ENCODE assay signal across 34 cellular contexts in genomic region chr2:38909872-38910271, GRCh38. TPM values are rescaled to one million over a fixed set of nuclear protein-coding genes. Genes with fewer than 3 reads are reported as not detected.
"Had no signal": no experiment of that assay in that cellular context is flagged by ENCODE, and none has a peak within 500 bp of the region (broad histone marks: within the 10 kb centered on the region; RNA-seq: fewer than 3 reads in every experiment).

No MANE protein-coding gene starts in this region.

- H3K27ac ChIP-seq: breast epithelium, coronary artery, dorsolateral prefrontal cortex, epithelial cell of prostate, esophagus squamous epithelium, gastroesophageal sphincter, heart right ventricle, VCaP had no signal

- H3K4me3 ChIP-seq: adrenal gland, breast epithelium, coronary artery, dorsolateral prefrontal cortex, esophagus squamous epithelium, gastroesophageal sphincter, heart right ventricle had no signal

- H3K36me3 ChIP-seq: adrenal gland, breast epithelium, esophagus squamous epithelium, gastroesophageal sphincter, heart right ventricle had no signal

- H3K4me3 Mint-ChIP-seq: activated CD4-positive, alpha-beta T cell treated with anti-CD3 and anti-CD28 coated beads, Interleukin-2, amount 10 ng/mL, durations not matched to agents 7 days and 5 days; activated CD8-positive, alpha-beta memory T cell treated with anti-CD3 and anti-CD28 coated beads, Interleukin-2, amount 10 ng/mL, durations not matched to agents 7 days and 5 days; activated CD8-positive, alpha-beta T cell treated with anti-CD3 and anti-CD28 coated beads, Interleukin-2, amount 10 ng/mL, durations not matched to agents 7 days and 5 days; activated naive CD4-positive, alpha-beta T cell treated with anti-CD3 and anti-CD28 coated beads for 36 hours; activated naive CD4-positive, alpha-beta T cell treated with anti-CD3 and anti-CD28 coated beads, Interleukin-2, amount 50 U/mL, for 24 hours; activated naive CD8-positive, alpha-beta T cell treated with anti-CD3 and anti-CD28 coated beads for 36 hours; activated naive CD8-positive, alpha-beta T cell treated with anti-CD3 and anti-CD28 coated beads, Interleukin-2, amount 50 U/mL, for 24 hours; activated T-helper 1 cell treated with anti-CD3 and anti-CD28 coated beads, Interleukin-12 subunit alpha, Interleukin-12 subunit beta, Interleukin-2, Interleukin-4 antibody, amounts not matched to agents 30 ng/mL and 10 ng/mL and 1 ng/mL, durations not matched to agents 14 hours and 24 hours and 36 hours; brain; central memory CD8-positive, alpha-beta T cell; dendritic cell treated with granulocyte-macrophage colony-stimulating factor and Interleukin-4, amounts not matched to agents 40 ng/mL and 50 ng/mL, for 4 days; effector memory CD8-positive, alpha-beta T cell; WTC11 had no signal

- H3K9me3 ChIP-seq: adrenal gland, breast epithelium, esophagus squamous epithelium, gastroesophageal sphincter, heart right ventricle had no signal

- H3K27me3 Mint-ChIP-seq: activated CD8-positive, alpha-beta memory T cell treated with anti-CD3 and anti-CD28 coated beads, Interleukin-2, amount 10 ng/mL, durations not matched to agents 7 days and 5 days; activated naive CD4-positive, alpha-beta T cell treated with anti-CD3 and anti-CD28 coated beads, Interleukin-2, amount 50 U/mL, for 24 hours; activated naive CD8-positive, alpha-beta T cell treated with anti-CD3 and anti-CD28 coated beads for 36 hours; brain; central memory CD8-positive, alpha-beta T cell; dendritic cell treated with granulocyte-macrophage colony-stimulating factor and Interleukin-4, amounts not matched to agents 40 ng/mL and 50 ng/mL, for 4 days; effector memory CD8-positive, alpha-beta T cell had no signal

- H3K36me3 Mint-ChIP-seq: activated CD8-positive, alpha-beta memory T cell treated with anti-CD3 and anti-CD28 coated beads, Interleukin-2, amount 10 ng/mL, durations not matched to agents 7 days and 5 days; activated naive CD4-positive, alpha-beta T cell treated with anti-CD3 and anti-CD28 coated beads, Interleukin-2, amount 50 U/mL, for 24 hours; activated naive CD8-positive, alpha-beta T cell treated with anti-CD3 and anti-CD28 coated beads for 36 hours; brain; WTC11 had no signal

- H3K27ac Mint-ChIP-seq: activated CD4-positive, alpha-beta T cell treated with anti-CD3 and anti-CD28 coated beads, Interleukin-2, amount 10 ng/mL, durations not matched to agents 7 days and 5 days; activated CD8-positive, alpha-beta memory T cell treated with anti-CD3 and anti-CD28 coated beads, Interleukin-2, amount 10 ng/mL, durations not matched to agents 7 days and 5 days; activated CD8-positive, alpha-beta T cell treated with anti-CD3 and anti-CD28 coated beads, Interleukin-2, amount 10 ng/mL, durations not matched to agents 7 days and 5 days; activated naive CD4-positive, alpha-beta T cell treated with anti-CD3 and anti-CD28 coated beads for 36 hours; activated naive CD4-positive, alpha-beta T cell treated with anti-CD3 and anti-CD28 coated beads, Interleukin-2, amount 50 U/mL, for 24 hours; activated naive CD8-positive, alpha-beta T cell treated with anti-CD3 and anti-CD28 coated beads for 36 hours; activated naive CD8-positive, alpha-beta T cell treated with anti-CD3 and anti-CD28 coated beads, Interleukin-2, amount 50 U/mL, for 24 hours; activated T-helper 1 cell treated with anti-CD3 and anti-CD28 coated beads, Interleukin-12 subunit alpha, Interleukin-12 subunit beta, Interleukin-2, Interleukin-4 antibody, amounts not matched to agents 30 ng/mL and 10 ng/mL and 1 ng/mL, durations not matched to agents 14 hours and 24 hours and 36 hours; activated T-helper 2 cell treated with anti-CD3 and anti-CD28 coated beads, Interferon-gamma antibody, Interleukin-2, Interleukin-4, amounts not matched to agents 10 μg/mL and 5 μg/mL and 100 μg/mL, durations not matched to agents 14 hours and 24 hours and 36 hours; brain; dendritic cell treated with granulocyte-macrophage colony-stimulating factor and Interleukin-4, amounts not matched to agents 40 ng/mL and 50 ng/mL, for 4 days; effector memory CD8-positive, alpha-beta T cell; WTC11 had no signal

- H3K27me3 ChIP-seq: adrenal gland, breast epithelium, dorsolateral prefrontal cortex, esophagus squamous epithelium, gastroesophageal sphincter, heart right ventricle had no signal

- H3K9me3 Mint-ChIP-seq: activated CD4-positive, alpha-beta T cell treated with anti-CD3 and anti-CD28 coated beads, Interleukin-2, amount 10 ng/mL, durations not matched to agents 7 days and 5 days; activated naive CD4-positive, alpha-beta T cell treated with anti-CD3 and anti-CD28 coated beads for 36 hours; activated naive CD4-positive, alpha-beta T cell treated with anti-CD3 and anti-CD28 coated beads, Interleukin-2, amount 50 U/mL, for 24 hours; activated naive CD8-positive, alpha-beta T cell treated with anti-CD3 and anti-CD28 coated beads for 36 hours; activated naive CD8-positive, alpha-beta T cell treated with anti-CD3 and anti-CD28 coated beads, Interleukin-2, amount 50 U/mL, for 24 hours; activated T-helper 1 cell treated with anti-CD3 and anti-CD28 coated beads, Interleukin-12 subunit alpha, Interleukin-12 subunit beta, Interleukin-2, Interleukin-4 antibody, amounts not matched to agents 30 ng/mL and 10 ng/mL and 1 ng/mL, durations not matched to agents 14 hours and 24 hours and 36 hours; activated T-helper 2 cell treated with anti-CD3 and anti-CD28 coated beads, Interferon-gamma antibody, Interleukin-2, Interleukin-4, amounts not matched to agents 10 μg/mL and 5 μg/mL and 100 μg/mL, durations not matched to agents 14 hours and 24 hours and 36 hours; brain; central memory CD8-positive, alpha-beta T cell; dendritic cell treated with granulocyte-macrophage colony-stimulating factor and Interleukin-4, amounts not matched to agents 40 ng/mL and 50 ng/mL, for 4 days; effector memory CD8-positive, alpha-beta T cell; WTC11 had no signal

- H3K4me1 Mint-ChIP-seq: activated naive CD4-positive, alpha-beta T cell treated with anti-CD3 and anti-CD28 coated beads, Interleukin-2, amount 50 U/mL, for 24 hours; central memory CD8-positive, alpha-beta T cell; WTC11 had no signal

- DNase-seq: activated CD4-positive, alpha-beta T cell treated with anti-CD3 and anti-CD28 coated beads for 1 hour; activated CD4-positive, alpha-beta T cell treated with anti-CD3 and anti-CD28 coated beads for 4 hours; activated CD4-positive, alpha-beta T cell treated with anti-CD3 and anti-CD28 coated beads, Interleukin-2, amount 10 ng/mL, durations not matched to agents 7 days and 5 days; activated CD4-positive, alpha-beta T cell treated with anti-CD3 and anti-CD28 coated beads, Interleukin-2, amount 50 U/mL, for 48 hours; activated CD8-positive, alpha-beta memory T cell treated with anti-CD3 and anti-CD28 coated beads, Interleukin-2, amount 10 ng/mL, durations not matched to agents 7 days and 5 days; activated CD8-positive, alpha-beta memory T cell treated with anti-CD3 and anti-CD28 coated beads, Interleukin-2, amount 50 U/mL, for 4 hours; activated CD8-positive, alpha-beta T cell treated with anti-CD3 and anti-CD28 coated beads, Interleukin-2, amount 10 ng/mL, durations not matched to agents 7 days and 5 days; activated effector memory CD4-positive, alpha-beta T cell treated with anti-CD3 and anti-CD28 coated beads, Interleukin-2, amount 50 U/mL, for 16 hours; activated naive CD4-positive, alpha-beta T cell treated with anti-CD3 and anti-CD28 coated beads for 36 hours; activated naive CD8-positive, alpha-beta T cell treated with anti-CD3 and anti-CD28 coated beads for 36 hours; activated naive CD8-positive, alpha-beta T cell treated with anti-CD3 and anti-CD28 coated beads, Interleukin-2, amount 50 U/mL, for 24 hours; activated T-cell treated with anti-CD3 and anti-CD28 coated beads, Interleukin-2, amount 50 U/mL, for 1 hour; activated T-cell treated with anti-CD3 and anti-CD28 coated beads, Interleukin-2, amount 50 U/mL, for 48 hours; adrenal gland; amygdala; aorta; dorsolateral prefrontal cortex; effector memory CD8-positive, alpha-beta T cell; esophagus squamous epithelium; foreskin melanocyte; heart right ventricle; T-helper 2 cell had no signal

- ATAC-seq: activated CD8-positive, alpha-beta memory T cell treated with anti-CD3 and anti-CD28 coated beads, Interleukin-2, amount 10 ng/mL, durations not matched to agents 7 days and 5 days; activated CD8-positive, alpha-beta T cell treated with anti-CD3 and anti-CD28 coated beads, Interleukin-2, amount 10 ng/mL, durations not matched to agents 7 days and 5 days; activated naive CD8-positive, alpha-beta T cell treated with anti-CD3 and anti-CD28 coated beads, Interleukin-2, amount 50 U/mL, for 24 hours; effector memory CD8-positive, alpha-beta T cell; gastroesophageal sphincter; heart right ventricle; WTC11 had no signal

- H3K4me1 ChIP-seq: breast epithelium, gastroesophageal sphincter had no signal

RNA-seq across cellular contexts. Expression of gene ARHGEF33, which starts 20.2 kb away (rescaled TPM):
- total RNA-seq: activated CD4-positive, alpha-beta T cell treated with anti-CD3 and anti-CD28 coated beads, Interleukin-2, amount 10 ng/mL, durations not matched to agents 7 days and 5 days; activated naive CD4-positive, alpha-beta T cell treated with anti-CD3 and anti-CD28 coated beads for 36 hours had no signal
